In genomic region chr4:80365928-80366327, GRCh38 we compare ENCODE assay signal across 1 cellular context.
TF ChIP-seq lines count a peak whose summit lies in the region.

No MANE protein-coding gene starts in this region.

TF ChIP-seq in K562, 482 proteins besides CTCF, POLR2A, EP300 and RAD21 (continued from another document):
- TF ChIP-seq ATF4 (CRISPR knock-in tag; IDR thresholded peaks at IDR 0.05) (no peak), AFF4 (CRISPR knock-in tag; IDR thresholded peaks at IDR 0.05) (no peak), CBFA2T2 (conservative IDR thresholded peaks at IDR 0.05) (no peak), STAG1 (CRISPR knock-in tag; IDR thresholded peaks at IDR 0.05; ENCODE audit: borderline replicate concordance) (peak; percentile 31; the same call in 1 of the 2 replicates)
